Comparison of ENCODE assay signal across 10 cellular contexts in genomic region chr17:81049372-81049911, GRCh38. TPM values are rescaled to one million over a fixed set of nuclear protein-coding genes. Genes with fewer than 3 reads are reported as not detected.
DNase-seq lines count a peak whose midpoint lies in the region; ATAC-seq and TF ChIP-seq lines count a peak whose summit lies in the region.
"Had no signal": no experiment of that assay in that cellular context is flagged by ENCODE, and none has a peak within 500 bp of the region (broad histone marks: within the 10 kb centered on the region; RNA-seq: fewer than 3 reads in every experiment).

No MANE protein-coding gene starts in this region.

- H3K4me3 Mint-ChIP-seq in activated naive CD4-positive, alpha-beta T cell treated with anti-CD3 and anti-CD28 coated beads for 36 hours = no peak overlapping the region
- peak overlapping the region; percentile 16 for H3K4me3 Mint-ChIP-seq in activated CD8-positive, alpha-beta T cell treated with anti-CD3 and anti-CD28 coated beads for 36 hours

- no peaks in the 10 kb centered on the region for H3K27me3 Mint-ChIP-seq in activated naive CD4-positive, alpha-beta T cell treated with anti-CD3 and anti-CD28 coated beads for 36 hours (ENCODE audit: low read depth)
- no peaks in the 10 kb centered on the region for H3K27me3 Mint-ChIP-seq in activated CD8-positive, alpha-beta T cell treated with anti-CD3 and anti-CD28 coated beads for 36 hours

- TF ChIP-seq EP300 in tibial nerve (IDR thresholded peaks at IDR 0.05) = no peak

- H3K27ac Mint-ChIP-seq in activated naive CD4-positive, alpha-beta T cell treated with anti-CD3 and anti-CD28 coated beads for 36 hours = peak overlapping the region; percentile 31
- peak overlapping the region; percentile 73 for H3K27ac Mint-ChIP-seq in activated CD8-positive, alpha-beta T cell treated with anti-CD3 and anti-CD28 coated beads for 36 hours

- no peaks in the 10 kb centered on the region for H3K9me3 Mint-ChIP-seq in activated naive CD4-positive, alpha-beta T cell treated with anti-CD3 and anti-CD28 coated beads for 36 hours
- H3K9me3 Mint-ChIP-seq in activated CD8-positive, alpha-beta T cell treated with anti-CD3 and anti-CD28 coated beads for 36 hours = no peaks in the 10 kb centered on the region

- no peaks in the 10 kb centered on the region for H3K9me3 ChIP-seq in tibial nerve
- H3K9me3 ChIP-seq: BE2C had no signal

- no peak for TF ChIP-seq CTCF in activated CD8-positive, alpha-beta T cell treated with anti-CD3 and anti-CD28 coated beads for 36 hours (IDR thresholded peaks at IDR 0.05)
- no peak for TF ChIP-seq CTCF in tibial nerve (IDR thresholded peaks at IDR 0.05)

- intact Hi-C loops in activated naive CD4-positive, alpha-beta T cell treated with anti-CD3 and anti-CD28 coated beads for 36 hours (cut with micrococcal nuclease) = no loop called here
- intact Hi-C loops in activated CD8-positive, alpha-beta T cell treated with anti-CD3 and anti-CD28 coated beads for 36 hours (cut with micrococcal nuclease) = no loop called here

- H3K4me1 ChIP-seq in tibial nerve = peaks cover 0 to 90% (median 40%) of the 10 kb centered on the region in 4 donors

- POLR2A ChIA-PET in activated CD8-positive, alpha-beta T cell treated with anti-CD3 and anti-CD28 coated beads for 36 hours (lab: Charles Lee) = interaction anchor here (1.4 kb wide), 1 partner anchor 14 kb away, joined by 4 read pairs; the partner anchor contains the start of gene BAIAP2

- CTCF ChIA-PET in activated naive CD4-positive, alpha-beta T cell treated with anti-CD3 and anti-CD28 coated beads for 36 hours (lab: Charles Lee) = no interaction called here
- CTCF ChIA-PET in activated CD8-positive, alpha-beta T cell treated with anti-CD3 and anti-CD28 coated beads for 36 hours (lab: Charles Lee) = interaction anchor here (1.3 to 2.8 kb wide), 4 partner anchors 8 to 53 kb away, joined by 4 to 13 read pairs (median 6); no protein-coding TSS in a partner anchor

- no peak for TF ChIP-seq POLR2A in tibial nerve (IDR thresholded peaks at IDR 0.05)

- 59 to 67% methylated on average over 16 to 17 of the region's 17 CpGs for WGBS in tibial nerve, 2 donors

- DNase-seq in activated naive CD4-positive, alpha-beta T cell treated with anti-CD3 and anti-CD28 coated beads for 36 hours = peak; percentile 23
- DNase-seq in activated naive CD4-positive, alpha-beta T cell treated with Interleukin-2 at 50 U/mL for 16 hours = no peak
- DNase-seq in activated CD8-positive, alpha-beta T cell treated with anti-CD3 and anti-CD28 coated beads for 36 hours = peak; percentile 55
- peak; percentile 43 for DNase-seq in kidney tubule cell (ENCODE audit: low spot score)
- DNase-seq in tibial nerve (ENCODE audit: low spot score in 2 of 2) = no peak
- DNase-seq in NCI-H2196 treated with DMSO at 0.1 percent for 48 hours (lab: John Stamatoyannopoulos, UW; ENCODE audit: unreplicated experiment) = no peak
- no peak for DNase-seq in DMS79 (lab: John Stamatoyannopoulos, UW)
- DNase-seq: BE2C, NCI-H1092 had no signal

- H3K4me3 ChIP-seq in tibial nerve = peak overlapping the region in 2 of 4 donors; percentile 1 to 31

- peaks cover 7% of the 10 kb centered on the region for H3K4me1 Mint-ChIP-seq in activated naive CD4-positive, alpha-beta T cell treated with anti-CD3 and anti-CD28 coated beads for 36 hours (ENCODE audit: low read depth)
- H3K4me1 Mint-ChIP-seq in activated CD8-positive, alpha-beta T cell treated with anti-CD3 and anti-CD28 coated beads for 36 hours (ENCODE audit: low read depth) = peaks cover 16% of the 10 kb centered on the region

- H3K27me3 ChIP-seq in tibial nerve = no peaks in the 10 kb centered on the region
- H3K27me3 ChIP-seq: BE2C had no signal

- H3K27ac ChIP-seq in tibial nerve = peak overlapping the region in 3 of 4 donors; percentile 28 to 87 (median 36)

- H3K36me3 ChIP-seq in tibial nerve = peaks cover 0 to 8% (median 0%) of the 10 kb centered on the region in 3 donors
- H3K36me3 ChIP-seq: BE2C had no signal

- peak; percentile 83 for ATAC-seq in activated CD8-positive, alpha-beta T cell treated with anti-CD3 and anti-CD28 coated beads for 36 hours
- ATAC-seq in GM19463 (IDR thresholded peaks at IDR 0.05; ENCODE audit: unreplicated experiment) = no peak

- H3K36me3 Mint-ChIP-seq in activated naive CD4-positive, alpha-beta T cell treated with anti-CD3 and anti-CD28 coated beads for 36 hours (ENCODE audit: low read depth) = no peaks in the 10 kb centered on the region
- no peaks in the 10 kb centered on the region for H3K36me3 Mint-ChIP-seq in activated CD8-positive, alpha-beta T cell treated with anti-CD3 and anti-CD28 coated beads for 36 hours (ENCODE audit: low read depth)

RNA-seq across cellular contexts. Expression of gene BAIAP2, which starts 14.5 kb away (rescaled TPM):
- 1 to 10 TPM; 3.9 to 4.2 TPM for total RNA-seq in activated naive CD4-positive, alpha-beta T cell treated with anti-CD3 and anti-CD28 coated beads for 36 hours
- 1 to 10 TPM; 5.9 to 6.3 TPM for total RNA-seq in activated CD8-positive, alpha-beta T cell treated with anti-CD3 and anti-CD28 coated beads for 36 hours
- total RNA-seq in tibial nerve = 10 to 100 TPM; 49.5 to 81.2 (median 66.9) TPM

RNA-seq across cellular contexts. Expression of gene CHMP6, which starts 57.8 kb away (rescaled TPM):
- 10 to 100 TPM; 10.1 to 10.6 TPM for total RNA-seq in activated naive CD4-positive, alpha-beta T cell treated with anti-CD3 and anti-CD28 coated beads for 36 hours
- 10 to 100 TPM; 13.9 to 16.7 TPM for total RNA-seq in activated CD8-positive, alpha-beta T cell treated with anti-CD3 and anti-CD28 coated beads for 36 hours
- 10 to 100 TPM; 30.6 to 46.3 (median 40.2) TPM for total RNA-seq in tibial nerve

Comparison
In these comparisons a context has a peak if more than half of its experiments do, and no peak if none do; other contexts are left out.
1. DNase-seq: peak in activated naive CD4-positive, alpha-beta T cell treated with anti-CD3 and anti-CD28 coated beads for 36 hours (single experiment), activated CD8-positive, alpha-beta T cell treated with anti-CD3 and anti-CD28 coated beads for 36 hours (single experiment) and kidney tubule cell (single experiment); none in activated naive CD4-positive, alpha-beta T cell treated with Interleukin-2 at 50 U/mL for 16 hours (single experiment), tibial nerve (0 of 2), NCI-H2196 treated with DMSO at 0.1 percent for 48 hours (single experiment) and DMS79 (single experiment).
2. RNA of gene BAIAP2, which starts 14.5 kb away (total RNA-seq): 49.5 to 81.2 TPM in tibial nerve; 5.9 to 6.3 TPM in activated CD8-positive, alpha-beta T cell treated with anti-CD3 and anti-CD28 coated beads for 36 hours and 3.9 to 4.2 TPM in activated naive CD4-positive, alpha-beta T cell treated with anti-CD3 and anti-CD28 coated beads for 36 hours; every median in the first group is over 4 times any median in the second.